ENCODE assay signal across 19 cellular contexts in genomic region chr2:67041051-67041450, GRCh38.
"Had no signal": no experiment of that assay in that cellular context is flagged by ENCODE, and none has a peak within 500 bp of the region (broad histone marks: within the 10 kb centered on the region; RNA-seq: fewer than 3 reads in every experiment).

No MANE protein-coding gene starts in this region.

- H3K4me1 Mint-ChIP-seq: activated naive CD4-positive, alpha-beta T cell treated with anti-CD3 and anti-CD28 coated beads, Interleukin-2, amount 10 ng/mL, durations not matched to agents 7 days and 5 days; activated naive CD8-positive, alpha-beta T cell treated with anti-CD3 and anti-CD28 coated beads for 36 hours had no signal

- H3K27ac Mint-ChIP-seq: activated naive CD4-positive, alpha-beta T cell treated with anti-CD3 and anti-CD28 coated beads, Interleukin-2, amount 10 ng/mL, durations not matched to agents 7 days and 5 days; activated naive CD8-positive, alpha-beta T cell treated with anti-CD3 and anti-CD28 coated beads for 36 hours; T-helper 1 cell treated with Interleukin-12 subunit alpha and Interleukin-12 subunit beta and Interleukin-4 antibody, amounts not matched to agents 30 μg/mL and 1 μg/mL, for 36 hours; WTC11 had no signal

- H3K36me3 ChIP-seq: breast epithelium had no signal

- H3K9me3 Mint-ChIP-seq: activated naive CD8-positive, alpha-beta T cell treated with anti-CD3 and anti-CD28 coated beads for 36 hours; activated T-cell treated with anti-CD3 and anti-CD28 coated beads, Interleukin-2, amount 50 U/mL, for 4 hours; T-helper 1 cell treated with Interleukin-12 subunit alpha and Interleukin-12 subunit beta and Interleukin-4 antibody, amounts not matched to agents 30 μg/mL and 1 μg/mL, for 36 hours; WTC11 had no signal

- ATAC-seq: activated T-cell treated with anti-CD3 and anti-CD28 coated beads, Interleukin-2, amount 50 U/mL, for 4 hours; WTC11 had no signal

- DNase-seq: activated CD4-positive, alpha-beta T cell treated with anti-CD3 and anti-CD28 coated beads for 48 hours; activated CD4-positive, alpha-beta T cell treated with anti-CD3 and anti-CD28 coated beads, Interleukin-2, amount 50 U/mL, for 4 hours; activated CD4-positive, CD25-positive, alpha-beta regulatory T cell treated with anti-CD3 and anti-CD28 coated beads, Interleukin-2, amount 50 U/mL, for 72 hours; activated gamma-delta T cell treated with Interleukin-2 at 50 U/mL for 16 hours; activated naive CD4-positive, alpha-beta T cell treated with anti-CD3 and anti-CD28 coated beads, Interleukin-2, amount 10 ng/mL, durations not matched to agents 7 days and 5 days; activated naive CD8-positive, alpha-beta T cell treated with anti-CD3 and anti-CD28 coated beads for 36 hours; activated T-cell treated with anti-CD3 and anti-CD28 coated beads, Interleukin-2, amount 50 U/mL, for 4 hours; caudate nucleus; Karpas-422; NCI-H1105 treated with DMSO at 0.1 percent for 48 hours; NCI-H187 treated with DMSO at 0.1 percent for 48 hours; NCI-H2081 treated with DMSO at 0.1 percent for 48 hours; NCI-H446; NCI-H524; SHP77 treated with DMSO at 0.1 percent for 48 hours had no signal

- H3K27ac ChIP-seq: breast epithelium had no signal

- H3K27me3 Mint-ChIP-seq: activated naive CD4-positive, alpha-beta T cell treated with anti-CD3 and anti-CD28 coated beads, Interleukin-2, amount 10 ng/mL, durations not matched to agents 7 days and 5 days; activated naive CD8-positive, alpha-beta T cell treated with anti-CD3 and anti-CD28 coated beads for 36 hours had no signal

- H3K4me3 Mint-ChIP-seq: activated naive CD4-positive, alpha-beta T cell treated with anti-CD3 and anti-CD28 coated beads, Interleukin-2, amount 10 ng/mL, durations not matched to agents 7 days and 5 days; activated naive CD8-positive, alpha-beta T cell treated with anti-CD3 and anti-CD28 coated beads for 36 hours; activated T-cell treated with anti-CD3 and anti-CD28 coated beads, Interleukin-2, amount 50 U/mL, for 4 hours; T-helper 1 cell treated with Interleukin-12 subunit alpha and Interleukin-12 subunit beta and Interleukin-4 antibody, amounts not matched to agents 30 μg/mL and 1 μg/mL, for 36 hours; WTC11 had no signal

- H3K4me1 ChIP-seq: breast epithelium had no signal

- H3K36me3 Mint-ChIP-seq: activated naive CD4-positive, alpha-beta T cell treated with anti-CD3 and anti-CD28 coated beads, Interleukin-2, amount 10 ng/mL, durations not matched to agents 7 days and 5 days; activated naive CD8-positive, alpha-beta T cell treated with anti-CD3 and anti-CD28 coated beads for 36 hours; WTC11 had no signal

- H3K4me3 ChIP-seq: breast epithelium had no signal

- FAIRE-seq: RCC 7860 had no signal

- H3K9me3 ChIP-seq: breast epithelium had no signal

- H3K27me3 ChIP-seq: breast epithelium had no signal
